ENCODE assay signal across 32 cellular contexts in the genomic region with DNA sequence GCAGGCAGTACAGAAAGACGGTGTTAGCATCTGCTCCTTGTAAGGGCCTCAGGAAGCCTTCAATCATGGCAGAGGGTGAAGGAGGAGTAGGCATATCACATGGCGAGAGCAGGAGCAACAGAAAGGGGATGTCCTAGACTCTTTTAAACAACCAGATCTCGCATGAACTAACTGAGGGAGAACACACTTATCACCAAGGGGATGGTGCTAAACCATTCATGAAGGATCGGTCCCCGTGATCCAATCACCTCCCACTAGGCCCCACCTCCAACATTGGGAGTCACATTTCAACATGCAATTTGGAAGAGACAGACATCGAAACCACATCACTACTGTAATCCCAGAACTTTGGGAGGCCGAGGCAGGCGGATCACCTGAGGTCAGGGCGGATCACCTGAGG.
"Had no signal": no experiment of that assay in that cellular context is flagged by ENCODE, and none has a peak within 500 bp of the region (broad histone marks: within the 10 kb centered on the region; RNA-seq: fewer than 3 reads in every experiment).

No MANE protein-coding gene starts in this region.

- H3K4me3 Mint-ChIP-seq: activated CD8-positive, alpha-beta T cell treated with anti-CD3 and anti-CD28 coated beads for 36 hours; activated naive CD4-positive, alpha-beta T cell treated with anti-CD3 and anti-CD28 coated beads for 36 hours; activated T-helper 1 cell treated with anti-CD3 and anti-CD28 coated beads, Interleukin-12 subunit alpha, Interleukin-12 subunit beta, Interleukin-2, Interleukin-4 antibody, amounts not matched to agents 30 ng/mL and 10 ng/mL and 1 ng/mL, durations not matched to agents 14 hours and 24 hours and 36 hours had no signal

- H3K4me3 ChIP-seq: adrenal gland, body of pancreas, Peyer's patch had no signal

- H3K27me3 ChIP-seq: adrenal gland, body of pancreas, Peyer's patch had no signal

- DNase-seq: activated CD4-positive, alpha-beta T cell treated with anti-CD3 and anti-CD28 coated beads for 1 hour; activated CD4-positive, alpha-beta T cell treated with anti-CD3 and anti-CD28 coated beads for 48 hours; activated CD4-positive, alpha-beta T cell treated with anti-CD3 and anti-CD28 coated beads, Interleukin-2, amount 50 U/mL, for 4 hours; activated CD4-positive, CD25-positive, alpha-beta regulatory T cell; activated CD8-positive, alpha-beta T cell treated with anti-CD3 and anti-CD28 coated beads for 36 hours; activated gamma-delta T cell treated with Interleukin-2 at 50 U/mL for 16 hours; activated naive CD4-positive, alpha-beta T cell treated with anti-CD3 and anti-CD28 coated beads for 36 hours; activated T-cell treated with anti-CD3 and anti-CD28 coated beads, Interleukin-2, amount 50 U/mL, for 1 hour; adrenal gland; body of pancreas; caudate nucleus; Karpas-422; KBM-7; NCI-H1105; NCI-H1417 treated with DMSO at 0.1 percent for 48 hours; NCI-H187 treated with DMSO at 0.1 percent for 48 hours; NCI-H2081; NCI-H2171 treated with DMSO at 0.1 percent for 48 hours; NCI-H2227 treated with DMSO at 0.1 percent for 48 hours; NCI-H446; NCI-H510A treated with DMSO at 0.1 percent for 48 hours; NCI-H526 treated with DMSO at 0.1 percent for 48 hours; Peyer's patch; RPMI8226; SIG-M5; SW 1271; T-helper 1 cell; T-helper 2 cell; T-helper 9 cell had no signal

- H3K27ac ChIP-seq: adrenal gland, VCaP had no signal

- ATAC-seq: activated CD8-positive, alpha-beta T cell treated with anti-CD3 and anti-CD28 coated beads for 36 hours; activated naive CD4-positive, alpha-beta T cell treated with anti-CD3 and anti-CD28 coated beads, Interleukin-2, amount 50 U/mL, for 72 hours had no signal

- H3K9me3 ChIP-seq: adrenal gland, body of pancreas had no signal

- H3K4me1 ChIP-seq: adrenal gland had no signal

- H3K27ac Mint-ChIP-seq: activated CD8-positive, alpha-beta T cell treated with anti-CD3 and anti-CD28 coated beads for 36 hours; activated naive CD4-positive, alpha-beta T cell treated with anti-CD3 and anti-CD28 coated beads for 36 hours; activated naive CD4-positive, alpha-beta T cell treated with anti-CD3 and anti-CD28 coated beads, Interleukin-2, amount 50 U/mL, for 72 hours; activated T-helper 1 cell treated with anti-CD3 and anti-CD28 coated beads, Interleukin-12 subunit alpha, Interleukin-12 subunit beta, Interleukin-2, Interleukin-4 antibody, amounts not matched to agents 30 ng/mL and 10 ng/mL and 1 ng/mL, durations not matched to agents 14 hours and 24 hours and 36 hours had no signal

- H3K36me3 ChIP-seq: adrenal gland, Peyer's patch had no signal
